Comparison of ENCODE assay signal across 8 cellular contexts in the genomic region with DNA sequence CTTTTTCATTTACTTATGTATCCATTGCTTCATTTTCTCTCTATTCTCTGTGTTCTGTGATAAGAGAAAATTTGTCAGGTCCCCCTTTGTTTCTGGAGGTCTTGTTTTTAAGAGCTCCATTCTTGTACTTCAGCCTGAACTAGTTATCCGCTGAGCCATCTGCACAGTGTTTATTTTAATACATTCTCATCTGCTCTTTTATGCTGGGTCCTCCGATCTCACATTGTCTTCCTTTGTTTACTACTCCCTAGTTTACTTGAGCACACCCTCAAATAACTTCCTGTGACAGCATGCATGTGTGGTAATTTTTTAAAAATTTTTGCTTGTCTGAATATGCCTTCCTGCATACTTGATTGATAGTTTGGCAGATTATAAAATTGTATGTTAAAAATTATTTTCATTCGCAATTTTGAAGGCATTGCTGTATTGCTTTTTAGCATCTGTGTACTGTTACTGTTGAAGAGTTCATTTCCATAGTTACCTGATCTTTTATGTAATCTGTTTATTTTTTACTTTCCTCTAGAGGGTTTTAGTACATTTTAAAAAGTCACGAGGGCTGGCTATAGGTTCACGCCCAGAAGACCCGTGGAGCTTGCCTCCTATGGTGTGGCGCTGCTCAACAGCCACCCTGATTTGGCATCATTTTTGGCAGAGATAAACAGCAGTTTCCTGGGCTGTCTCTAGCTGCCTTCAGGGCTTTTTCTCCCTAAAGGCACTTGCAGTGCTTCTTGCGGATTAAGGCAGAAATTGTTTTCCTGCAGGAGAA. TPM values are rescaled to one million over a fixed set of nuclear protein-coding genes. Genes with fewer than 3 reads are reported as not detected.
DNase-seq lines count a peak whose midpoint lies in the region; ATAC-seq, FAIRE-seq and TF ChIP-seq lines count a peak whose summit lies in the region.

No MANE protein-coding gene starts in this region.

- FAIRE-seq in endothelial cell of umbilical vein (lab: Jason Lieb, UNC) = peak; percentile 55

- CTCF ChIA-PET in activated CD4-positive, alpha-beta T cell treated with anti-CD3 and anti-CD28 coated beads for 36 hours (lab: Charles Lee) = interaction anchor here (0.9 to 1.1 kb wide), 2 partner anchors 47 to 70 kb away, joined by 3 to 4 read pairs; no protein-coding TSS in a partner anchor
- CTCF ChIA-PET in endothelial cell of umbilical vein (lab: Charles Lee) = interaction anchor here (0.9 to 2.0 kb wide), 7 partner anchors 9 to 288 kb away, joined by 3 to 7 read pairs (median 5); no protein-coding TSS in a partner anchor

- H3K9me1 ChIP-seq in endothelial cell of umbilical vein (replicated peaks; ENCODE audit: control insufficient read depth, extremely low read depth, insufficient read depth, low read length) = no peaks in the 10 kb centered on the region

- no peak overlapping the region for H2AFZ ChIP-seq in endothelial cell of umbilical vein (ENCODE audit: low read depth, low read length)

- peak overlapping the region; percentile 32 for H3K4me2 ChIP-seq in endothelial cell of umbilical vein (ENCODE audit: insufficient read depth, low read length)

- H4K20me1 ChIP-seq in endothelial cell of umbilical vein (replicated peaks; ENCODE audit: control insufficient read depth, extremely low read depth, insufficient read depth, low read length) = no peaks in the 10 kb centered on the region

- TF ChIP-seq CTCF in endothelial cell of umbilical vein (IDR thresholded peaks at IDR 0.05; ENCODE audit: extremely low read depth in 1 of 2, insufficient read depth in 1 of 2, low read depth in 1 of 2, low read length in 2 of 2) = no peak
- TF ChIP-seq CTCF in nephron (IDR thresholded peaks at IDR 0.05; ENCODE audit: unreplicated experiment in 3 of 3) = no peak

- no peak overlapping the region for H3K4me3 ChIP-seq in endothelial cell of umbilical vein (replicated peaks in 1 of 3; ENCODE audit: insufficient read depth in 1 of 3, low read depth in 1 of 3, low read length in 3 of 3)

- peak; percentile 44 for ATAC-seq in activated CD4-positive, alpha-beta T cell treated with anti-CD3 and anti-CD28 coated beads for 36 hours
- no peak for ATAC-seq in HG03460 (IDR thresholded peaks at IDR 0.05; ENCODE audit: unreplicated experiment)
- no peak for ATAC-seq in GM21515 (IDR thresholded peaks at IDR 0.05; ENCODE audit: unreplicated experiment)

- DNase-seq in activated CD4-positive, alpha-beta T cell treated with anti-CD3 and anti-CD28 coated beads for 36 hours = no peak
- DNase-seq in activated CD4-positive, alpha-beta T cell treated with anti-CD3 and anti-CD28 coated beads, Interleukin-2, amount 50 U/mL, for 4 hours = no peak
- DNase-seq in NCI-H748 (lab: John Stamatoyannopoulos, UW; ENCODE audit: unreplicated experiment) (peak; percentile 91), endothelial cell of umbilical vein (ENCODE audit: low read depth, low spot score) (peak; percentile 67), UCSD-AML1 (lab: John Stamatoyannopoulos, UW; ENCODE audit: unreplicated experiment) (no peak)

- H3K27me3 Mint-ChIP-seq in activated CD4-positive, alpha-beta T cell treated with anti-CD3 and anti-CD28 coated beads for 36 hours = no peaks in the 10 kb centered on the region
- H3K27me3 Mint-ChIP-seq in nephron (ENCODE audit: low read depth) = no peaks in the 10 kb centered on the region

- H3K4me3 Mint-ChIP-seq in activated CD4-positive, alpha-beta T cell treated with anti-CD3 and anti-CD28 coated beads for 36 hours = no peak overlapping the region
- H3K4me3 Mint-ChIP-seq in nephron = no peak overlapping the region

- H3K36me3 Mint-ChIP-seq in activated CD4-positive, alpha-beta T cell treated with anti-CD3 and anti-CD28 coated beads for 36 hours (ENCODE audit: low read depth) = peaks cover 11% of the 10 kb centered on the region
- no peaks in the 10 kb centered on the region for H3K36me3 Mint-ChIP-seq in nephron (ENCODE audit: low read depth)

- dilution Hi-C loops in endothelial cell of umbilical vein (cut with MboI; ENCODE audit: extremely low pct_ligation_motif_present, low sequenced_read_pairs) = no loop called here

- no peak overlapping the region for H3K9ac ChIP-seq in endothelial cell of umbilical vein (replicated peaks; ENCODE audit: extremely low read depth, insufficient read depth, low read length)

- no TSS peak for BruUV-seq in endothelial cell of umbilical vein (replicated peaks; lab: Mats Ljungman, UMichigan)

- POLR2A ChIA-PET in activated CD4-positive, alpha-beta T cell treated with anti-CD3 and anti-CD28 coated beads for 36 hours (lab: Charles Lee) = no interaction called here
- POLR2A ChIA-PET in endothelial cell of umbilical vein (lab: Charles Lee) = no interaction called here

- peaks cover 51% of the 10 kb centered on the region for H3K79me2 ChIP-seq in endothelial cell of umbilical vein (ENCODE audit: control insufficient read depth, insufficient read depth, low read length)

- H3K27ac ChIP-seq in endothelial cell of umbilical vein (ENCODE audit: insufficient read depth, low read depth, low read length) = no peak overlapping the region

- intact Hi-C loops in activated CD4-positive, alpha-beta T cell treated with anti-CD3 and anti-CD28 coated beads for 36 hours (cut with DNase I, micrococcal nuclease) = no loop called here
- intact Hi-C loops in endothelial cell of umbilical vein (cut with micrococcal nuclease) = no loop called here

- no peaks in the 10 kb centered on the region for H3K9me3 ChIP-seq in endothelial cell of umbilical vein (replicated peaks; ENCODE audit: control insufficient read depth, insufficient read depth, low read length)

- no peak for TF ChIP-seq POLR2A in endothelial cell of umbilical vein (IDR thresholded peaks at IDR 0.05; ENCODE audit: low read depth, low read length)

- no peaks in the 10 kb centered on the region for H3K27me3 ChIP-seq in endothelial cell of umbilical vein (ENCODE audit: control insufficient read depth in 2 of 2, insufficient read depth in 2 of 2, low read length in 2 of 2)

- H3K27ac Mint-ChIP-seq in activated CD4-positive, alpha-beta T cell treated with anti-CD3 and anti-CD28 coated beads for 36 hours = peak overlapping the region; percentile 20
- H3K27ac Mint-ChIP-seq in nephron = peak overlapping the region; percentile 30 to 56 (median 45)

- H3K36me3 ChIP-seq in endothelial cell of umbilical vein (ENCODE audit: control insufficient read depth in 2 of 2, extremely low read depth in 1 of 2, insufficient read depth in 2 of 2, low read length in 2 of 2) = no peaks in the 10 kb centered on the region

- H3K4me1 Mint-ChIP-seq in activated CD4-positive, alpha-beta T cell treated with anti-CD3 and anti-CD28 coated beads for 36 hours = peaks cover 41% of the 10 kb centered on the region
- H3K4me1 Mint-ChIP-seq in nephron = peaks cover 26% of the 10 kb centered on the region

- peaks cover 7% of the 10 kb centered on the region for H3K4me1 ChIP-seq in endothelial cell of umbilical vein (ENCODE audit: control insufficient read depth, extremely low read depth, insufficient read depth, low read length)

- no peaks in the 10 kb centered on the region for H3K9me3 Mint-ChIP-seq in activated CD4-positive, alpha-beta T cell treated with anti-CD3 and anti-CD28 coated beads for 36 hours (ENCODE audit: low read depth)
- H3K9me3 Mint-ChIP-seq in nephron = no peaks in the 10 kb centered on the region

TF ChIP-seq in endothelial cell of umbilical vein, 7 proteins besides CTCF, POLR2A, EP300 and RAD21:
- TF ChIP-seq EZH2 (IDR thresholded peaks at IDR 0.05; ENCODE audit: borderline replicate concordance, low read depth, low read length, severe bottlenecking) (no peak), JUN (IDR thresholded peaks at IDR 0.05; ENCODE audit: borderline replicate concordance, insufficient read depth, insufficient read length, low read depth) (no peak), POLR2AphosphoS5 (IDR thresholded peaks at IDR 0.05; ENCODE audit: insufficient read depth, low read depth, low read length) (no peak), MYC (IDR thresholded peaks at IDR 0.05; ENCODE audit: low read depth, low read length) (no peak), FOS (IDR thresholded peaks at IDR 0.05; ENCODE audit: borderline replicate concordance, insufficient read depth, low read length) (no peak), GATA2 (IDR thresholded peaks at IDR 0.05; ENCODE audit: insufficient read depth, insufficient read length, low read depth, low read length) (no peak)
- TF ChIP-seq, protein P1, sequence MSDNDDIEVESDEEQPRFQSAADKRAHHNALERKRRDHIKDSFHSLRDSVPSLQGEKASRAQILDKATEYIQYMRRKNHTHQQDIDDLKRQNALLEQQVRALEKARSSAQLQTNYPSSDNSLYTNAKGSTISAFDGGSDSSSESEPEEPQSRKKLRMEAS (IDR thresholded peaks at IDR 0.05; ENCODE audit: insufficient read depth, insufficient read length) = no peak

RNA-seq across cellular contexts. Expression of a gene that starts 31.9 kb away (rescaled TPM):
- total RNA-seq in activated CD4-positive, alpha-beta T cell treated with anti-CD3 and anti-CD28 coated beads for 36 hours = 10 to 100 TPM; 21.0 to 26.3 TPM
- 13.1 and 13.3 TPM in 2 replicates for total RNA-seq in endothelial cell of umbilical vein
- polyA plus RNA-seq in endothelial cell of umbilical vein = 3.0 and 3.4 TPM in 2 replicates
- polyA plus RNA-seq in endothelial cell of umbilical vein (2011; cell fraction: cytosol; rRNA removed) = 4.3 and 4.5 TPM in 2 replicates
- 7.1 and 9.2 TPM in 2 replicates for polyA plus RNA-seq in endothelial cell of umbilical vein (2011; cell fraction: nucleus; rRNA removed)
- polyA plus RNA-seq in endothelial cell of umbilical vein (2012) = 6.7 and 11.1 TPM in 2 replicates
- polyA minus RNA-seq in endothelial cell of umbilical vein = 8.3 and 10.1 TPM in 2 replicates
- polyA minus RNA-seq in endothelial cell of umbilical vein (2011; cell fraction: cytosol; rRNA and poly(A)+ RNA removed) = 16.0 TPM
- 9.2 and 12.3 TPM in 2 replicates for polyA minus RNA-seq in endothelial cell of umbilical vein (2011; cell fraction: nucleus; rRNA and poly(A)+ RNA removed)

Comparison
In these comparisons a context has a peak if more than half of its experiments do, and no peak if none do; other contexts are left out.
1. DNase-seq: peak in NCI-H748 (single experiment) and endothelial cell of umbilical vein (single experiment); none in activated CD4-positive, alpha-beta T cell treated with anti-CD3 and anti-CD28 coated beads for 36 hours (single experiment), activated CD4-positive, alpha-beta T cell treated with anti-CD3 and anti-CD28 coated beads, Interleukin-2, amount 50 U/mL, for 4 hours (0 of 2) and UCSD-AML1 (single experiment).